In the genomic region with DNA sequence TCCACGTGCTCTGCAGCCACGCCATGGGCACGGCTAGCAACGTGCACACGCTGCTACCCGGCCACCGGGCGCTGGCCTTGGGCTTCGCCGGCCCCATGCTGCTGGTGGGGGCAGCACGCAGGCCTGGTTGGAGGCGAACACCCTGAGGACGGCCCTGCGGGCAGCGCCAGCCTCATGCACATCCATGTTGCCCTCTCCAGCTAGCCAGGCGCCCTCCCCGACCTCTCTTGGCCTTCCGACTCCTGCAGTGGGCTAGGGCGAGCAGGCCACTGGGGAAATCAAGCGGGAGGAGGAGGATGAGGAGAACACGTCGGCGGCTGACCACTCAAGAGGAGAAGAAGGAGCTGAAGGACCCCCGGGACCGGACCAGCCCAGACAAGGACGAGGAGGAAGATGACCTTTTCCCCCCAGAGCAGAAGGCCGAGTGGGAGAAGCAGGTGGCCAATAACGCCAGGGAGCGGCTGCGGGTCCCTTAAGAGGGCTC, we compare ENCODE assay signal across 2 cellular contexts.
TF ChIP-seq lines count a peak whose summit lies in the region.

No MANE protein-coding gene starts in this region.

TF ChIP-seq in HepG2, 621 proteins besides CTCF, POLR2A, EP300 and RAD21:
- TF ChIP-seq, protein P1, sequence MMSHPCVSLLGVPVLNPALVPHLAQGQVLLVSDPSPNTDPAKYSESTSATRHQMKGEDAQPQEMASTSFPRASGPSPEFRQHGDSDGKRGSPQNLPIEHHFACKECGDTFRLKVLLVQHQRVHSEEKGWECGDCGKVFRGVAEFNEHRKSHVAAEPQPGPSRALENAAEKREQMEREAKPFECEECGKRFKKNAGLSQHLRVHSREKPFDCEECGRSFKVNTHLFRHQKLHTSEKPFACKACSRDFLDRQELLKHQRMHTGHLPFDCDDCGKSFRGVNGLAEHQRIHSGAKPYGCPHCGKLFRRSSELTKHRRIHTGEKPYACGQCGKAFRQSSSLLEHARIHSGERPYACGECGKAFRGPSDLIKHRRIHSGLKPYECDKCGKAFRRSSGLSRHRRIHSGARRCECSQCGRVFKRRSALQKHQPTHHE (CRISPR knock-in tag; IDR thresholded peaks at IDR 0.05; ENCODE audit: borderline replicate concordance), result no peak
- TF ChIP-seq, protein P2, sequence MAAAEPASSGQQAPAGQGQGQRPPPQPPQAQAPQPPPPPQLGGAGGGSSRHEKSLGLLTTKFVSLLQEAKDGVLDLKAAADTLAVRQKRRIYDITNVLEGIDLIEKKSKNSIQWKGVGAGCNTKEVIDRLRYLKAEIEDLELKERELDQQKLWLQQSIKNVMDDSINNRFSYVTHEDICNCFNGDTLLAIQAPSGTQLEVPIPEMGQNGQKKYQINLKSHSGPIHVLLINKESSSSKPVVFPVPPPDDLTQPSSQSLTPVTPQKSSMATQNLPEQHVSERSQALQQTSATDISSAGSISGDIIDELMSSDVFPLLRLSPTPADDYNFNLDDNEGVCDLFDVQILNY (CRISPR knock-in tag; conservative IDR thresholded peaks at IDR 0.05), result no peak
- no peak for TF ChIP-seq NFIB (CRISPR knock-in tag; IDR thresholded peaks at IDR 0.05; ENCODE audit: borderline replicate concordance)
- TF ChIP-seq MAFK (conservative IDR thresholded peaks at IDR 0.05 in 1 of 2, IDR thresholded peaks at IDR 0.05 in 1 of 2; ENCODE audit: low read length in 2 of 2), result no peak
- TF ChIP-seq ZNF44 (CRISPR knock-in tag; IDR thresholded peaks at IDR 0.05), result no peak
- TF ChIP-seq, protein P3, sequence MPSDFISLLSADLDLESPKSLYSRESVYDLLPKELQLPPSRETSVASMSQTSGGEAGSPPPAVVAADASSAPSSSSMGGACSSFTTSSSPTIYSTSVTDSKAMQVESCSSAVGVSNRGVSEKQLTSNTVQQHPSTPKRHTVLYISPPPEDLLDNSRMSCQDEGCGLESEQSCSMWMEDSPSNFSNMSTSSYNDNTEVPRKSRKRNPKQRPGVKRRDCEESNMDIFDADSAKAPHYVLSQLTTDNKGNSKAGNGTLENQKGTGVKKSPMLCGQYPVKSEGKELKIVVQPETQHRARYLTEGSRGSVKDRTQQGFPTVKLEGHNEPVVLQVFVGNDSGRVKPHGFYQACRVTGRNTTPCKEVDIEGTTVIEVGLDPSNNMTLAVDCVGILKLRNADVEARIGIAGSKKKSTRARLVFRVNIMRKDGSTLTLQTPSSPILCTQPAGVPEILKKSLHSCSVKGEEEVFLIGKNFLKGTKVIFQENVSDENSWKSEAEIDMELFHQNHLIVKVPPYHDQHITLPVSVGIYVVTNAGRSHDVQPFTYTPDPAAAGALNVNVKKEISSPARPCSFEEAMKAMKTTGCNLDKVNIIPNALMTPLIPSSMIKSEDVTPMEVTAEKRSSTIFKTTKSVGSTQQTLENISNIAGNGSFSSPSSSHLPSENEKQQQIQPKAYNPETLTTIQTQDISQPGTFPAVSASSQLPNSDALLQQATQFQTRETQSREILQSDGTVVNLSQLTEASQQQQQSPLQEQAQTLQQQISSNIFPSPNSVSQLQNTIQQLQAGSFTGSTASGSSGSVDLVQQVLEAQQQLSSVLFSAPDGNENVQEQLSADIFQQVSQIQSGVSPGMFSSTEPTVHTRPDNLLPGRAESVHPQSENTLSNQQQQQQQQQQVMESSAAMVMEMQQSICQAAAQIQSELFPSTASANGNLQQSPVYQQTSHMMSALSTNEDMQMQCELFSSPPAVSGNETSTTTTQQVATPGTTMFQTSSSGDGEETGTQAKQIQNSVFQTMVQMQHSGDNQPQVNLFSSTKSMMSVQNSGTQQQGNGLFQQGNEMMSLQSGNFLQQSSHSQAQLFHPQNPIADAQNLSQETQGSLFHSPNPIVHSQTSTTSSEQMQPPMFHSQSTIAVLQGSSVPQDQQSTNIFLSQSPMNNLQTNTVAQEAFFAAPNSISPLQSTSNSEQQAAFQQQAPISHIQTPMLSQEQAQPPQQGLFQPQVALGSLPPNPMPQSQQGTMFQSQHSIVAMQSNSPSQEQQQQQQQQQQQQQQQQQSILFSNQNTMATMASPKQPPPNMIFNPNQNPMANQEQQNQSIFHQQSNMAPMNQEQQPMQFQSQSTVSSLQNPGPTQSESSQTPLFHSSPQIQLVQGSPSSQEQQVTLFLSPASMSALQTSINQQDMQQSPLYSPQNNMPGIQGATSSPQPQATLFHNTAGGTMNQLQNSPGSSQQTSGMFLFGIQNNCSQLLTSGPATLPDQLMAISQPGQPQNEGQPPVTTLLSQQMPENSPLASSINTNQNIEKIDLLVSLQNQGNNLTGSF (CRISPR knock-in tag; IDR thresholded peaks at IDR 0.05), result no peak
TF ChIP-seq in HepG2: peak in this region for 0.

TF ChIP-seq in K562, 482 proteins besides CTCF, POLR2A, EP300 and RAD21:
- TF ChIP-seq, protein P4, sequence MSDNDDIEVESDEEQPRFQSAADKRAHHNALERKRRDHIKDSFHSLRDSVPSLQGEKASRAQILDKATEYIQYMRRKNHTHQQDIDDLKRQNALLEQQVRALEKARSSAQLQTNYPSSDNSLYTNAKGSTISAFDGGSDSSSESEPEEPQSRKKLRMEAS (CRISPR knock-in tag; IDR thresholded peaks at IDR 0.05), result no peak
- no peak for TF ChIP-seq MYC (IDR thresholded peaks at IDR 0.05; ENCODE audit: low read depth, low read length)
- TF ChIP-seq MYC (CRISPR knock-in tag; IDR thresholded peaks at IDR 0.05; ENCODE audit: borderline replicate concordance, low read depth), result no peak
- TF ChIP-seq POLR2G (IDR thresholded peaks at IDR 0.05; ENCODE audit: low read depth, low read length), result peak; percentile 9; the same call in 1 of the 2 replicates
- TF ChIP-seq ZNF282 (CRISPR knock-in tag; IDR thresholded peaks at IDR 0.05), result no peak
- no peak for TF ChIP-seq FOXK1 (CRISPR knock-in tag; IDR thresholded peaks at IDR 0.05; ENCODE audit: borderline replicate concordance)
